ENCODE assay signal across 9 cellular contexts in genomic region chr4:100190643-100191600, GRCh38. TPM values are rescaled to one million over a fixed set of nuclear protein-coding genes. Genes with fewer than 3 reads are reported as not detected.
A peak's percentile ranks its signal among the peaks of the same experiment; 100 is the strongest.
DNase-seq lines count a peak whose midpoint lies in the region; ATAC-seq, FAIRE-seq and TF ChIP-seq lines count a peak whose summit lies in the region.
"Had no signal": no experiment of that assay in that cellular context is flagged by ENCODE, and none has a peak within 500 bp of the region (broad histone marks: within the 10 kb centered on the region; RNA-seq: fewer than 3 reads in every experiment).

No MANE protein-coding gene starts in this region.

- no peaks in the 10 kb centered on the region for H3K4me1 ChIP-seq in prostate gland (replicated peaks)

- H3K9me3 ChIP-seq in prostate gland = no peaks in the 10 kb centered on the region

- H3K4me3 Mint-ChIP-seq in activated B cell treated with CpG ODN at 0.5 μM for 24 hours = peak overlapping the region; percentile 82

- peak overlapping the region; percentile 46 to 50 for H3K4me3 ChIP-seq in prostate gland

- 21% methylated on average over 37 of the region's 37 CpGs for WGBS in prostate gland

- TF ChIP-seq POLR2A in prostate gland (IDR thresholded peaks at IDR 0.05) (no peak), GM12891 (IDR thresholded peaks at IDR 0.05; ENCODE audit: low read depth, low read length) (no peak)

- TF ChIP-seq CTCF in activated B cell treated with CpG ODN at 0.5 μM for 24 hours (IDR thresholded peaks at IDR 0.05) = no peak
- no peak for TF ChIP-seq CTCF in prostate gland (IDR thresholded peaks at IDR 0.05)

- FAIRE-seq in GM12891 (lab: Jason Lieb, UNC) = no peak

- peaks cover 15% of the 10 kb centered on the region for H3K4me1 Mint-ChIP-seq in activated B cell treated with CpG ODN at 0.5 μM for 24 hours

- intact Hi-C loops in activated B cell treated with CpG ODN at 0.5 μM for 24 hours (cut with micrococcal nuclease) (loop anchor here (1.0 kb wide), 1 partner anchor 95 kb away; no protein-coding TSS in a partner anchor), Right ventricle myocardium superior (cut with DNase I) (no loop called here), prostate gland (cut with DNase I) (no loop called here)

- POLR2A ChIA-PET in activated B cell treated with CpG ODN at 0.5 μM for 24 hours (lab: Charles Lee) = no interaction called here

- H3K27ac Mint-ChIP-seq in activated B cell treated with CpG ODN at 0.5 μM for 24 hours = no peak overlapping the region

- H3K27me3 Mint-ChIP-seq in activated B cell treated with CpG ODN at 0.5 μM for 24 hours = peaks cover 28% of the 10 kb centered on the region

- H3K27me3 ChIP-seq in prostate gland (replicated peaks; ENCODE audit: insufficient read depth) = no peaks in the 10 kb centered on the region

- DNase-seq in NCI-H345 (lab: John Stamatoyannopoulos, UW) (peak; percentile 1), NCI-H345 treated with DMSO at 0.1 percent for 48 hours (lab: John Stamatoyannopoulos, UW; ENCODE audit: unreplicated experiment) (no peak), activated B cell treated with CpG ODN at 0.5 μM for 24 hours (no peak), Right ventricle myocardium superior (no peak), prostate gland (ENCODE audit: low spot score) (no peak), GM12891 (ENCODE audit: insufficient read length, low spot score) (no peak), NCI-H526 treated with DMSO at 0.1 percent for 48 hours (lab: John Stamatoyannopoulos, UW) (no peak)

- H3K36me3 Mint-ChIP-seq in activated B cell treated with CpG ODN at 0.5 μM for 24 hours (ENCODE audit: low read depth) = no peaks in the 10 kb centered on the region

- CTCF ChIA-PET in activated B cell treated with CpG ODN at 0.5 μM for 24 hours (lab: Charles Lee) = no interaction called here

- H3K9me3 Mint-ChIP-seq in activated B cell treated with CpG ODN at 0.5 μM for 24 hours = no peaks in the 10 kb centered on the region

- H3K27ac ChIP-seq in prostate gland = no peak overlapping the region
- H3K27ac ChIP-seq: C4-2B had no signal

- no peaks in the 10 kb centered on the region for H3K36me3 ChIP-seq in prostate gland

- ATAC-seq in activated B cell treated with CpG ODN at 0.5 μM for 24 hours (ENCODE audit: low read depth) = no peak
- ATAC-seq in Right ventricle myocardium superior (ENCODE audit: poor library complexity) = peak; percentile 65
- no peak for ATAC-seq in GM19395 (IDR thresholded peaks at IDR 0.05; ENCODE audit: unreplicated experiment)

TF ChIP-seq in GM12891, 5 proteins besides CTCF, POLR2A, EP300 and RAD21:
- no peak for TF ChIP-seq POU2F2 (IDR thresholded peaks at IDR 0.05; ENCODE audit: low read depth, low read length)
- TF ChIP-seq PAX5 (IDR thresholded peaks at IDR 0.05; ENCODE audit: insufficient read depth, low read length, severe bottlenecking) = no peak
- no peak for TF ChIP-seq TAF1 (IDR thresholded peaks at IDR 0.05; ENCODE audit: low read depth, low read length)
- TF ChIP-seq SPI1 (IDR thresholded peaks at IDR 0.05; ENCODE audit: low read depth, low read length) = no peak
- no peak for TF ChIP-seq POLR2AphosphoS5 (IDR thresholded peaks at IDR 0.05; ENCODE audit: low read depth, low read length)
TF ChIP-seq in GM12891: peak in this region for 0.

RNA-seq across cellular contexts. Expression of gene DDIT4L, which starts 0.7 kb away (rescaled TPM):
- total RNA-seq in activated B cell treated with CpG ODN at 0.5 μM for 24 hours (not detected in 2 replicates), Right ventricle myocardium superior (0.46 TPM), prostate gland (1 to 10 TPM in 1 of 2 donors, under 1 TPM in 1; 0.85 to 2.6 TPM)
- polyA plus RNA-seq in GM12891 (2012; ENCODE audit: low read depth, missing spikeins) = not detected
